In genomic region chr9:38263534-38263933, GRCh38 we compare ENCODE assay signal across 11 cellular contexts.
DNase-seq lines count a peak whose midpoint lies in the region; ATAC-seq and TF ChIP-seq lines count a peak whose summit lies in the region.
"Had no signal": no experiment of that assay in that cellular context is flagged by ENCODE, and none has a peak within 500 bp of the region (broad histone marks: within the 10 kb centered on the region; RNA-seq: fewer than 3 reads in every experiment).

No MANE protein-coding gene starts in this region.

- H3K27ac Mint-ChIP-seq in stimulated activated memory B cell treated with anti-CD40 and anti-IgM and Interleukin-4, amounts not matched to agents 10 μg/mL and 1 μg/mL and 100 μg/mL, for 72 hours, result no peak overlapping the region
- no peak overlapping the region for H3K27ac Mint-ChIP-seq in glutamatergic neuron (ENCODE audit: unreplicated experiment)

- in situ Hi-C loops in GM13977 (cut with MboI; ENCODE audit: low pct_unique_long_range_greater_than_20kb, low sequenced_read_pairs, unreplicated experiment) (no loop called here), G401 (cut with HindIII; ENCODE audit: low sequenced_read_pairs) (no loop called here)

- H3K4me1 Mint-ChIP-seq in stimulated activated memory B cell treated with anti-CD40 and anti-IgM and Interleukin-4, amounts not matched to agents 10 μg/mL and 1 μg/mL and 100 μg/mL, for 72 hours, result no peaks in the 10 kb centered on the region
- H3K4me1 Mint-ChIP-seq in glutamatergic neuron (ENCODE audit: low read depth, unreplicated experiment), result no peaks in the 10 kb centered on the region

- peaks cover 4% of the 10 kb centered on the region for H3K27me3 ChIP-seq in RWPE2 (ENCODE audit: insufficient read depth, poor library complexity, severe bottlenecking)
- peaks cover 22% of the 10 kb centered on the region for H3K27me3 ChIP-seq in foreskin keratinocyte
- H3K27me3 ChIP-seq: ascending aorta, MG63 had no signal

- no peak overlapping the region for H3K4me3 Mint-ChIP-seq in stimulated activated memory B cell treated with anti-CD40 and anti-IgM and Interleukin-4, amounts not matched to agents 10 μg/mL and 1 μg/mL and 100 μg/mL, for 72 hours
- H3K4me3 Mint-ChIP-seq in glutamatergic neuron (ENCODE audit: unreplicated experiment), result no peak overlapping the region

- H3K27ac ChIP-seq in RWPE2 (ENCODE audit: poor library complexity, severe bottlenecking), result no peak overlapping the region
- no peak overlapping the region for H3K27ac ChIP-seq in foreskin keratinocyte
- H3K27ac ChIP-seq: ascending aorta had no signal

- peaks cover 31% of the 10 kb centered on the region for H3K27me3 Mint-ChIP-seq in stimulated activated memory B cell treated with anti-CD40 and anti-IgM and Interleukin-4, amounts not matched to agents 10 μg/mL and 1 μg/mL and 100 μg/mL, for 72 hours
- no peaks in the 10 kb centered on the region for H3K27me3 Mint-ChIP-seq in glutamatergic neuron (ENCODE audit: unreplicated experiment)

- peaks cover 6% of the 10 kb centered on the region for H3K9me3 ChIP-seq in RWPE2 (ENCODE audit: severe bottlenecking)
- H3K9me3 ChIP-seq: MG63 had no signal

- ATAC-seq in RWPE2 (ENCODE audit: low read depth) (peak; percentile 70), foreskin keratinocyte (no peak)
- ATAC-seq in stimulated activated memory B cell treated with anti-CD40 and anti-IgM and Interleukin-4, amounts not matched to agents 10 μg/mL and 1 μg/mL and 100 μg/mL, for 72 hours, result no peak

- H3K36me3 ChIP-seq in RWPE2 (ENCODE audit: low read depth), result no peaks in the 10 kb centered on the region
- H3K36me3 ChIP-seq: ascending aorta, MG63 had no signal

- H3K9me3 Mint-ChIP-seq in stimulated activated memory B cell treated with anti-CD40 and anti-IgM and Interleukin-4, amounts not matched to agents 10 μg/mL and 1 μg/mL and 100 μg/mL, for 72 hours, result peaks cover 37% of the 10 kb centered on the region
- H3K9me3 Mint-ChIP-seq in glutamatergic neuron (ENCODE audit: unreplicated experiment), result peaks cover 15% of the 10 kb centered on the region

- no peak overlapping the region for H3K4me3 ChIP-seq in AG09309 (ENCODE audit: control insufficient read depth, low read depth, low read length)
- H3K4me3 ChIP-seq in RWPE2 (ENCODE audit: severe bottlenecking), result no peak overlapping the region
- H3K4me3 ChIP-seq: ascending aorta, MG63 had no signal

- DNase-seq in AG09309 (ENCODE audit: low read depth), result no peak
- no peak for DNase-seq in GM13977 (ENCODE audit: low spot score)
- no peak for DNase-seq in RWPE2 (ENCODE audit: low spot score)
- DNase-seq in foreskin keratinocyte, result peak; percentile 3 to 38
- DNase-seq in NCI-H1930 (lab: John Stamatoyannopoulos, UW), result no peak
- no peak for DNase-seq in G401 (ENCODE audit: low spot score)
- no peak for DNase-seq in glutamatergic neuron
- DNase-seq: activated CD4-positive, CD25-positive, alpha-beta regulatory T cell; MG63 had no signal

- no peaks in the 10 kb centered on the region for H3K4me1 ChIP-seq in RWPE2 (ENCODE audit: insufficient read depth, poor library complexity, severe bottlenecking)
- no peaks in the 10 kb centered on the region for H3K4me1 ChIP-seq in foreskin keratinocyte
- H3K4me1 ChIP-seq: ascending aorta had no signal

- peaks cover 9% of the 10 kb centered on the region for H3K36me3 Mint-ChIP-seq in stimulated activated memory B cell treated with anti-CD40 and anti-IgM and Interleukin-4, amounts not matched to agents 10 μg/mL and 1 μg/mL and 100 μg/mL, for 72 hours
- H3K36me3 Mint-ChIP-seq in glutamatergic neuron (ENCODE audit: unreplicated experiment), result peaks cover 46% of the 10 kb centered on the region

- TF ChIP-seq CTCF in AG09309 (IDR thresholded peaks at IDR 0.05; ENCODE audit: control insufficient read depth, insufficient read depth, low read depth, low read length, missing control alignments), result peak; percentile 52
- peak; percentile 33 for TF ChIP-seq CTCF in GM13977 (IDR thresholded peaks at IDR 0.05; ENCODE audit: extremely low read depth, insufficient read depth, missing control alignments)
- peak; percentile 52 for TF ChIP-seq CTCF in RWPE2 (IDR thresholded peaks at IDR 0.05; ENCODE audit: poor library complexity, severe bottlenecking)
- TF ChIP-seq CTCF in foreskin keratinocyte (conservative IDR thresholded peaks at IDR 0.05), result peak; percentile 70
- no peak for TF ChIP-seq CTCF in glutamatergic neuron (IDR thresholded peaks at IDR 0.05; ENCODE audit: partially characterized antibody, unreplicated experiment)

Comparison
In these comparisons a context has a peak if more than half of its experiments do, and no peak if none do; other contexts are left out.
1. DNase-seq: peak in foreskin keratinocyte (2 of 2); none in AG09309 (single experiment), GM13977 (single experiment), RWPE2 (single experiment), NCI-H1930 (0 of 2), G401 (single experiment) and glutamatergic neuron (single experiment).